ENCODE assay signal across 10 cellular contexts in the genomic region with DNA sequence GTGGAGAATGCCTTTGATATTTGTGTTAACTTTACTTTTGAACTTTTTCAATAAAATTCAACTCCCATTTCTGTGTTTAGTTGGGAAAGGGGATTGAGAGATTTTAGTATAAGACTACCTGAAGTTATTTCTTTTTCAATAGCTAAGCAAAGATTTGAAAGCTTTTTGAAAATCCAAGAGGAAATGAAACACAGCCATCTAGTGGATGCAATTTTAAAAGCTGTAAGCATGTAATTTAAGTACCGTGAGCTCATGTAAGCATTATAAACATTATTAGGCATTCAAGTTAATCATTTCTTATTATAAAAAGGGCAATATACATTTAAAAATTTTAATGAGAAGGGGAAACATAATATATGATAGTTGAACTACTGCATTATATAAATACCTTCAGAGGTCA.
DNase-seq lines count a peak whose midpoint lies in the region; ATAC-seq, FAIRE-seq and TF ChIP-seq lines count a peak whose summit lies in the region.
"Had no signal": no experiment of that assay in that cellular context is flagged by ENCODE, and none has a peak within 500 bp of the region (broad histone marks: within the 10 kb centered on the region; RNA-seq: fewer than 3 reads in every experiment).

No MANE protein-coding gene starts in this region.

- no peak for TF ChIP-seq POLR2A in GM18505 (IDR thresholded peaks at IDR 0.05; ENCODE audit: borderline replicate concordance, extremely low read depth, insufficient read depth, insufficient read length)

- peaks cover 5% of the 10 kb centered on the region for H3K9me3 Mint-ChIP-seq in neural crest cell

- ATAC-seq in GM18505 (IDR thresholded peaks at IDR 0.05; ENCODE audit: unreplicated experiment) (no peak), HG03520 (IDR thresholded peaks at IDR 0.05; ENCODE audit: unreplicated experiment) (no peak)

- peak; percentile 10 for FAIRE-seq in colon (lab: Jason Lieb, UNC)
- FAIRE-seq: keratinocyte had no signal

- TF ChIP-seq CTCF in GM13976 (IDR thresholded peaks at IDR 0.05; ENCODE audit: borderline replicate concordance, control extremely low read depth, extremely low read depth, insufficient read depth, missing control alignments) (peak; percentile 27), neural crest cell (conservative IDR thresholded peaks at IDR 0.05) (peak; percentile 62)

- H3K27me3 Mint-ChIP-seq in neural crest cell (ENCODE audit: low read depth) = no peaks in the 10 kb centered on the region
- H3K27me3 Mint-ChIP-seq: activated naive CD8-positive, alpha-beta T cell treated with anti-CD3 and anti-CD28 coated beads for 36 hours had no signal

- in situ Hi-C loops in GM13976 (cut with MboI; ENCODE audit: low sequenced_read_pairs, unreplicated experiment) = loop anchor here (25.0 kb wide), 1 partner anchor 410 kb away; no protein-coding TSS in a partner anchor

- H3K27ac ChIP-seq in caudate nucleus (ENCODE audit: low read depth, low read length) = no peak overlapping the region

- peak overlapping the region; percentile 30 for H3K27ac Mint-ChIP-seq in neural crest cell (ENCODE audit: unreplicated experiment)
- H3K27ac Mint-ChIP-seq: activated naive CD8-positive, alpha-beta T cell treated with anti-CD3 and anti-CD28 coated beads for 36 hours had no signal

- H3K4me1 Mint-ChIP-seq in neural crest cell = peaks cover 23% of the 10 kb centered on the region
- H3K4me1 Mint-ChIP-seq: activated naive CD8-positive, alpha-beta T cell treated with anti-CD3 and anti-CD28 coated beads for 36 hours had no signal

- H3K36me3 Mint-ChIP-seq in neural crest cell (ENCODE audit: low read depth) = peaks cover 22% of the 10 kb centered on the region

- no peak for DNase-seq in GM13976 (ENCODE audit: low spot score)
- DNase-seq in NCI-H2196 (lab: John Stamatoyannopoulos, UW; ENCODE audit: unreplicated experiment) = peak; percentile 56
- DNase-seq in neural crest cell (ENCODE audit: low read depth, low spot score) = no peak
- DNase-seq in caudate nucleus (lab: John Stamatoyannopoulos, UW) = no peak
- DNase-seq: activated naive CD8-positive, alpha-beta T cell treated with anti-CD3 and anti-CD28 coated beads for 36 hours; stimulated activated CD4-positive, alpha-beta T cell treated with anti-CD3 and anti-CD28 coated beads, Interleukin-4, amount 100 ng/mL, for 4 hours had no signal

- no peak overlapping the region for H3K4me3 Mint-ChIP-seq in neural crest cell
- H3K4me3 Mint-ChIP-seq: activated naive CD8-positive, alpha-beta T cell treated with anti-CD3 and anti-CD28 coated beads for 36 hours had no signal
